Comparison of ENCODE assay signal across 8 cellular contexts in genomic region chr3:156642750-156643728, GRCh38. TPM values are rescaled to one million over a fixed set of nuclear protein-coding genes. Genes with fewer than 3 reads are reported as not detected.
A peak's percentile ranks its signal among the peaks of the same experiment; 100 is the strongest.
DNase-seq lines count a peak whose midpoint lies in the region; ATAC-seq and TF ChIP-seq lines count a peak whose summit lies in the region.

No MANE protein-coding gene starts in this region.

- TF ChIP-seq POLR2A in esophagus squamous epithelium (IDR thresholded peaks at IDR 0.05), result no peak

- no peak overlapping the region for H3K27ac ChIP-seq in right atrium auricular region
- peak overlapping the region; percentile 17 for H3K27ac ChIP-seq in upper lobe of right lung
- no peak overlapping the region for H3K27ac ChIP-seq in esophagus squamous epithelium

- H3K36me3 Mint-ChIP-seq in effector memory CD8-positive, alpha-beta T cell (ENCODE audit: insufficient read depth), result no peaks in the 10 kb centered on the region

- H3K4me1 ChIP-seq in right atrium auricular region, result no peaks in the 10 kb centered on the region
- peaks cover 7% of the 10 kb centered on the region for H3K4me1 ChIP-seq in upper lobe of right lung
- H3K4me1 ChIP-seq in esophagus squamous epithelium, result peaks cover 0 to 5% (median 0%) of the 10 kb centered on the region in 3 donors

- peaks cover 0 to 3% of the 10 kb centered on the region in 2 donors for H3K9me3 ChIP-seq in right atrium auricular region
- no peaks in the 10 kb centered on the region for H3K9me3 ChIP-seq in upper lobe of right lung
- H3K9me3 ChIP-seq in esophagus squamous epithelium, result peaks cover 0 to 4% (median 0%) of the 10 kb centered on the region in 3 donors

- H3K4me3 Mint-ChIP-seq in effector memory CD8-positive, alpha-beta T cell, result peak overlapping the region; percentile 3 to 45

- H3K27ac Mint-ChIP-seq in effector memory CD8-positive, alpha-beta T cell, result peak overlapping the region; percentile 10 to 25

- H3K36me3 ChIP-seq in right atrium auricular region, result no peaks in the 10 kb centered on the region
- H3K36me3 ChIP-seq in upper lobe of right lung, result no peaks in the 10 kb centered on the region
- H3K36me3 ChIP-seq in esophagus squamous epithelium, result no peaks in the 10 kb centered on the region

- DNase-seq in Right ventricle myocardium inferior (ENCODE audit: missing footprints) (no peak), right atrium auricular region (ENCODE audit: low spot score) (no peak), upper lobe of right lung (no peak), NCI-H187 (lab: John Stamatoyannopoulos, UW) (no peak), esophagus squamous epithelium (lab: John Stamatoyannopoulos, UW) (no peak)
- DNase-seq in effector memory CD8-positive, alpha-beta T cell, result no peak

- intact Hi-C loops in Right ventricle myocardium inferior (cut with DNase I) (no loop called here), upper lobe of right lung (cut with DNase I) (no loop called here), esophagus squamous epithelium (cut with DNase I) (no loop called here)

- no peak overlapping the region for H3K4me3 ChIP-seq in right atrium auricular region
- H3K4me3 ChIP-seq in upper lobe of right lung, result no peak overlapping the region
- H3K4me3 ChIP-seq in esophagus squamous epithelium, result no peak overlapping the region

- peaks cover 3 to 9% of the 10 kb centered on the region in 2 donors for H3K4me1 Mint-ChIP-seq in effector memory CD8-positive, alpha-beta T cell (ENCODE audit: low read depth in 2 of 2)

- H3K27me3 ChIP-seq in right atrium auricular region, result no peaks in the 10 kb centered on the region
- H3K27me3 ChIP-seq in upper lobe of right lung, result no peaks in the 10 kb centered on the region
- peaks cover 0 to 13% (median 0%) of the 10 kb centered on the region in 4 donors for H3K27me3 ChIP-seq in esophagus squamous epithelium

- H3K9me3 Mint-ChIP-seq in effector memory CD8-positive, alpha-beta T cell, result no peaks in the 10 kb centered on the region

- peaks cover 0 to 11% of the 10 kb centered on the region in 2 donors for H3K27me3 Mint-ChIP-seq in effector memory CD8-positive, alpha-beta T cell

- 65% methylated on average over 5 to 8 of the region's 8 CpGs for WGBS in esophagus squamous epithelium, 2 donors

- ATAC-seq in Right ventricle myocardium inferior (peak; percentile 20), HG03521 (IDR thresholded peaks at IDR 0.05; ENCODE audit: unreplicated experiment) (peak; percentile 14), upper lobe of right lung (peak; percentile 46), GM21515 (IDR thresholded peaks at IDR 0.05; ENCODE audit: unreplicated experiment) (no peak)
- ATAC-seq in effector memory CD8-positive, alpha-beta T cell (replicated peaks), result peak; percentile 71

- no peak for TF ChIP-seq CTCF in right atrium auricular region (IDR thresholded peaks at IDR 0.05)
- no peak for TF ChIP-seq CTCF in upper lobe of right lung (IDR thresholded peaks at IDR 0.05)
- no peak for TF ChIP-seq CTCF in esophagus squamous epithelium (IDR thresholded peaks at IDR 0.05)

RNA-seq across cellular contexts. Expression of gene TIPARP, which starts 31.4 kb away (rescaled TPM):
- total RNA-seq in Right ventricle myocardium inferior (26.0 TPM), right atrium auricular region (10 to 100 TPM; 39.9 to 47.2 TPM), upper lobe of right lung (56.9 TPM), esophagus squamous epithelium (10 to 100 TPM; 28.0 to 40.4 (median 38.0) TPM)
